ENCODE assay signal across 13 cellular contexts in genomic region chr10:89887406-89887805, GRCh38.
DNase-seq lines count a peak whose midpoint lies in the region; ATAC-seq and TF ChIP-seq lines count a peak whose summit lies in the region.
"Had no signal": no experiment of that assay in that cellular context is flagged by ENCODE, and none has a peak within 500 bp of the region (broad histone marks: within the 10 kb centered on the region; RNA-seq: fewer than 3 reads in every experiment).

No MANE protein-coding gene starts in this region.

- DNase-seq in activated B cell treated with CpG ODN at 0.5 μM for 24 hours = no peak
- DNase-seq in NCI-H345 treated with DMSO at 0.1 percent for 48 hours (lab: John Stamatoyannopoulos, UW; ENCODE audit: unreplicated experiment) = no peak
- no peak for DNase-seq in KG1 (lab: John Stamatoyannopoulos, UW)
- no peak for DNase-seq in endothelial cell (ENCODE audit: low spot score)
- no peak for DNase-seq in islet precursor cell
- DNase-seq: activated gamma-delta T cell, dorsolateral prefrontal cortex, Kasumi-1, NCI-H774, T1000 had no signal

- peak; percentile 53 for ATAC-seq in GM18517 (IDR thresholded peaks at IDR 0.05; ENCODE audit: unreplicated experiment)
- peak; percentile 43 for ATAC-seq in GM21423 (IDR thresholded peaks at IDR 0.05; ENCODE audit: unreplicated experiment)
- peak; percentile 47 for ATAC-seq in HG03103 (IDR thresholded peaks at IDR 0.05; ENCODE audit: low read depth, unreplicated experiment)
- peak; percentile 49 for ATAC-seq in activated B cell treated with CpG ODN at 0.5 μM for 24 hours (ENCODE audit: low read depth)

- H3K4me1 Mint-ChIP-seq in activated B cell treated with CpG ODN at 0.5 μM for 24 hours (peaks cover 54% of the 10 kb centered on the region), endothelial cell (ENCODE audit: unreplicated experiment) (no peaks in the 10 kb centered on the region)

- H3K36me3 Mint-ChIP-seq in activated B cell treated with CpG ODN at 0.5 μM for 24 hours (ENCODE audit: low read depth) = peaks cover 3% of the 10 kb centered on the region
- no peaks in the 10 kb centered on the region for H3K36me3 Mint-ChIP-seq in endothelial cell (ENCODE audit: low read depth, unreplicated experiment)

- CTCF ChIA-PET in activated B cell treated with CpG ODN at 0.5 μM for 24 hours (lab: Charles Lee) = interaction anchor here (1.0 kb wide), 1 partner anchor 25 kb away, joined by 3 read pairs; no protein-coding TSS in a partner anchor

- H3K9me3 Mint-ChIP-seq in activated B cell treated with CpG ODN at 0.5 μM for 24 hours (peaks cover 3% of the 10 kb centered on the region), endothelial cell (ENCODE audit: unreplicated experiment) (no peaks in the 10 kb centered on the region)

- H3K27me3 Mint-ChIP-seq in activated B cell treated with CpG ODN at 0.5 μM for 24 hours (peaks cover 3% of the 10 kb centered on the region), endothelial cell (ENCODE audit: unreplicated experiment) (peaks cover 2% of the 10 kb centered on the region)

- H3K4me3 Mint-ChIP-seq in activated B cell treated with CpG ODN at 0.5 μM for 24 hours (peak overlapping the region; percentile 81), endothelial cell (ENCODE audit: unreplicated experiment) (no peak overlapping the region)

- POLR2A ChIA-PET in activated B cell treated with CpG ODN at 0.5 μM for 24 hours (lab: Charles Lee) = interaction anchor here (1.9 kb wide), 1 partner anchor 27 kb away, joined by 5 read pairs; no protein-coding TSS in a partner anchor

- H3K27ac Mint-ChIP-seq in activated B cell treated with CpG ODN at 0.5 μM for 24 hours = peak overlapping the region; percentile 98
- H3K27ac Mint-ChIP-seq in endothelial cell (ENCODE audit: unreplicated experiment) = no peak overlapping the region

- TF ChIP-seq CTCF in activated B cell treated with CpG ODN at 0.5 μM for 24 hours (IDR thresholded peaks at IDR 0.05) = no peak
- TF ChIP-seq CTCF in endothelial cell (IDR thresholded peaks at IDR 0.05; ENCODE audit: unreplicated experiment) = no peak

- intact Hi-C loops in activated B cell treated with CpG ODN at 0.5 μM for 24 hours (cut with micrococcal nuclease) = loop anchor here (1.0 to 10.0 kb wide), 5 partner anchors 14 to 1910 kb away; partner anchors contain the start of genes KIF20B, PANK1 and TNKS2
